25 cellular contexts compared by ENCODE assay signal in genomic region chr13:59562924-59563323, GRCh38.
"Had no signal": no experiment of that assay in that cellular context is flagged by ENCODE, and none has a peak within 500 bp of the region (broad histone marks: within the 10 kb centered on the region; RNA-seq: fewer than 3 reads in every experiment).

No MANE protein-coding gene starts in this region.

- H3K27ac ChIP-seq: dorsolateral prefrontal cortex, epithelial cell of prostate, gastrocnemius medialis, parathyroid adenoma, right lobe of liver, suprapubic skin, thyroid gland had no signal

- H3K4me3 ChIP-seq: dorsolateral prefrontal cortex, gastrocnemius medialis, lung, mucosa of descending colon, right lobe of liver, smooth muscle cell, suprapubic skin, thyroid gland had no signal

- H3K9ac ChIP-seq: parathyroid adenoma had no signal

- H3K9me3 ChIP-seq: right lobe of liver, thyroid gland had no signal

- FAIRE-seq: kidney had no signal

- H3K4me1 ChIP-seq: gastrocnemius medialis, parathyroid adenoma, right lobe of liver, suprapubic skin, thyroid gland had no signal

- H3K4me2 ChIP-seq: smooth muscle cell had no signal

- H2AFZ ChIP-seq: parathyroid adenoma had no signal

- H3K27me3 ChIP-seq: gastrocnemius medialis, right lobe of liver, suprapubic skin, thyroid gland had no signal

- H3K36me3 ChIP-seq: gastrocnemius medialis, right lobe of liver, suprapubic skin, thyroid gland had no signal

- DNase-seq: dorsolateral prefrontal cortex; effector CD4-positive, alpha-beta T cell; foreskin fibroblast; gastrocnemius medialis; head of caudate nucleus; kidney; mucosa of descending colon; naive B cell; right lobe of liver; stimulated activated CD4-positive, alpha-beta T cell treated with anti-CD3 and anti-CD28 coated beads, Interleukin-12 subunit alpha, Interleukin-12 subunit beta, amount 100 ng/mL, for 4 hours; stimulated activated CD4-positive, alpha-beta T cell treated with anti-CD3 and anti-CD28 coated beads, Interleukin-1b, Interleukin-23, amount 100 ng/mL, for 48 hours; stimulated activated CD4-positive, alpha-beta T cell treated with anti-CD3 and anti-CD28 coated beads, Interleukin-4, amount 100 ng/mL, for 1 hour; stimulated activated CD8-positive, alpha-beta memory T cell treated with anti-CD3 and anti-CD28 coated beads, Interleukin-4, amount 100 ng/mL, for 48 hours; stimulated activated naive CD4-positive, alpha-beta T cell; stimulated activated naive CD8-positive, alpha-beta T cell treated with anti-CD3 and anti-CD28 coated beads, Interleukin-15, amount 100 ng/mL, for 72 hours; thyroid gland; trophoblast cell had no signal

- ATAC-seq: esophagus mucosa; gastrocnemius medialis; left lobe of liver; mucosa of descending colon; natural killer cell treated with Interleukin-12 subunit alpha and Interleukin-12 subunit beta and Interleukin-15 and Interleukin-18, amount 100 ng/mL, for 72 hours; right lobe of liver; stimulated activated naive CD8-positive, alpha-beta T cell treated with anti-CD3 and anti-CD28 coated beads, Interleukin-15, amount 100 ng/mL, for 72 hours had no signal
